Comparison of ENCODE assay signal across 2 cellular contexts in the genomic region with DNA sequence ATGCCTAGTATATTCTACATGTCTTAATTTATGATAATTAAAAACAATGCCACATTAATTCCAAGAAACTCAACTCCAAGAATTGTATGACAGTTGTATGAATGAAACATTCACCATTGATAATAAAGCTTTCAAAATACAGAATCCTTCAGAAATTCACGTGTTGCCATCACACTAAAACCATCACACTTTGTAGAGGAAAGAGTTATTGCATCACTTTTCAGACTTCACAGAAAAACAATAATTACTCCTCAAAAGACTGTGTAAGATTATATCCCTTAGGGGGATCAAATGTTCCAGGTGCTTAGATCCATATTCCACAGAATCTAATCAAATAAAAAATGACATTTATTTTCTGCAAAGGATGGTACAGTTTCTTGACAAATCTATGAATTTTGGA.
TF ChIP-seq lines count a peak whose summit lies in the region.

No MANE protein-coding gene starts in this region.

TF ChIP-seq in GM23338, 12 proteins besides CTCF, POLR2A, EP300 and RAD21:
- TF ChIP-seq EZH2phosphoT487 (IDR thresholded peaks at IDR 0.05; ENCODE audit: unreplicated experiment) (no peak), ETS1 (IDR thresholded peaks at IDR 0.05) (no peak), POLR2AphosphoS5 (IDR thresholded peaks at IDR 0.05; ENCODE audit: low read depth) (no peak), STAT1 (IDR thresholded peaks at IDR 0.05; ENCODE audit: unreplicated experiment) (no peak)
- TF ChIP-seq, protein P1, sequence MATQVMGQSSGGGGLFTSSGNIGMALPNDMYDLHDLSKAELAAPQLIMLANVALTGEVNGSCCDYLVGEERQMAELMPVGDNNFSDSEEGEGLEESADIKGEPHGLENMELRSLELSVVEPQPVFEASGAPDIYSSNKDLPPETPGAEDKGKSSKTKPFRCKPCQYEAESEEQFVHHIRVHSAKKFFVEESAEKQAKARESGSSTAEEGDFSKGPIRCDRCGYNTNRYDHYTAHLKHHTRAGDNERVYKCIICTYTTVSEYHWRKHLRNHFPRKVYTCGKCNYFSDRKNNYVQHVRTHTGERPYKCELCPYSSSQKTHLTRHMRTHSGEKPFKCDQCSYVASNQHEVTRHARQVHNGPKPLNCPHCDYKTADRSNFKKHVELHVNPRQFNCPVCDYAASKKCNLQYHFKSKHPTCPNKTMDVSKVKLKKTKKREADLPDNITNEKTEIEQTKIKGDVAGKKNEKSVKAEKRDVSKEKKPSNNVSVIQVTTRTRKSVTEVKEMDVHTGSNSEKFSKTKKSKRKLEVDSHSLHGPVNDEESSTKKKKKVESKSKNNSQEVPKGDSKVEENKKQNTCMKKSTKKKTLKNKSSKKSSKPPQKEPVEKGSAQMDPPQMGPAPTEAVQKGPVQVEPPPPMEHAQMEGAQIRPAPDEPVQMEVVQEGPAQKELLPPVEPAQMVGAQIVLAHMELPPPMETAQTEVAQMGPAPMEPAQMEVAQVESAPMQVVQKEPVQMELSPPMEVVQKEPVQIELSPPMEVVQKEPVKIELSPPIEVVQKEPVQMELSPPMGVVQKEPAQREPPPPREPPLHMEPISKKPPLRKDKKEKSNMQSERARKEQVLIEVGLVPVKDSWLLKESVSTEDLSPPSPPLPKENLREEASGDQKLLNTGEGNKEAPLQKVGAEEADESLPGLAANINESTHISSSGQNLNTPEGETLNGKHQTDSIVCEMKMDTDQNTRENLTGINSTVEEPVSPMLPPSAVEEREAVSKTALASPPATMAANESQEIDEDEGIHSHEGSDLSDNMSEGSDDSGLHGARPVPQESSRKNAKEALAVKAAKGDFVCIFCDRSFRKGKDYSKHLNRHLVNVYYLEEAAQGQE (IDR thresholded peaks at IDR 0.05; ENCODE audit: unreplicated experiment): no peak

TF ChIP-seq in H1, 55 proteins besides CTCF, POLR2A, EP300 and RAD21:
- TF ChIP-seq ZNF274 (IDR thresholded peaks at IDR 0.05; ENCODE audit: borderline replicate concordance, extremely low read depth, low read length) (no peak), RXRA (IDR thresholded peaks at IDR 0.05; ENCODE audit: insufficient read depth, low read depth, low read length) (no peak), TBP (IDR thresholded peaks at IDR 0.05; ENCODE audit: low read depth, low read length) (no peak), KDM5A (IDR thresholded peaks at IDR 0.05; ENCODE audit: low read length) (no peak), HDAC6 (IDR thresholded peaks at IDR 0.05; ENCODE audit: low read depth, low read length) (no peak), TAF7 (optimal IDR thresholded peaks at IDR 0.05; ENCODE audit: borderline replicate concordance, low read depth, low read length) (no peak), NANOG (IDR thresholded peaks at IDR 0.05; ENCODE audit: insufficient read depth, low read depth, low read length, poor library complexity, severe bottlenecking) (no peak), SAP30 (IDR thresholded peaks at IDR 0.05; ENCODE audit: insufficient read depth, insufficient replicate concordance, low read length) (no peak), CHD2 (IDR thresholded peaks at IDR 0.05; ENCODE audit: low read length) (no peak), NRF1 (IDR thresholded peaks at IDR 0.05; ENCODE audit: low read depth, low read length) (no peak), MAFK (IDR thresholded peaks at IDR 0.05; ENCODE audit: low read depth, low read length) (no peak), RNF2 (IDR thresholded peaks at IDR 0.05; ENCODE audit: borderline replicate concordance, low read depth, low read length, missing control alignments, poor library complexity, severe bottlenecking) (no peak), JUN (IDR thresholded peaks at IDR 0.05; ENCODE audit: low read depth, low read length) (no peak), E2F6 (IDR thresholded peaks at IDR 0.05) (no peak), GTF2F1 (IDR thresholded peaks at IDR 0.05; ENCODE audit: borderline replicate concordance, low read depth, low read length) (no peak), PHF8 (conservative IDR thresholded peaks at IDR 0.05; ENCODE audit: low read depth, low read length) (no peak)
